20 cellular contexts compared by ENCODE assay signal in genomic region chr4:159199827-159200226, GRCh38.
DNase-seq lines count a peak whose midpoint lies in the region; ATAC-seq, FAIRE-seq and TF ChIP-seq lines count a peak whose summit lies in the region.
"Had no signal": no experiment of that assay in that cellular context is flagged by ENCODE, and none has a peak within 500 bp of the region (broad histone marks: within the 10 kb centered on the region; RNA-seq: fewer than 3 reads in every experiment).

No MANE protein-coding gene starts in this region.

- H3K9ac ChIP-seq in K562 (ENCODE audit: insufficient read depth in 1 of 2, low read depth in 2 of 2, low read length in 2 of 2), result no peak overlapping the region
- H3K9ac ChIP-seq: BLaER1 treated with 17β-estradiol and CSF1 and Interleukin-3, amounts not matched to agents 10 nM and 100 nM had no signal

- H4K20me1 ChIP-seq in K562 (replicated peaks; ENCODE audit: control insufficient read depth, insufficient read depth, low read length), result 0 out of 2 replicates have a peak, but pooled peaks cover 7% of the 10 kb centered on the region

- no peak for TF ChIP-seq EP300 in K562 (IDR thresholded peaks at IDR 0.05; ENCODE audit: low read length)

- TF ChIP-seq CTCF in left ventricle myocardium inferior (IDR thresholded peaks at IDR 0.05; ENCODE audit: borderline replicate concordance) (no peak), heart right ventricle (IDR thresholded peaks at IDR 0.05) (no peak), K562 (IDR thresholded peaks at IDR 0.05 in 2 of 3, conservative IDR thresholded peaks at IDR 0.05 in 1 of 3; ENCODE audit: insufficient read depth in 2 of 3, low read depth in 1 of 3, low read length in 3 of 3) (no peak)

- H3K79me2 ChIP-seq in K562 (ENCODE audit: control insufficient read depth, insufficient read depth, low read length), result peaks cover 2% of the 10 kb centered on the region; the same call in 2 of the 3 replicates

- H3K4me3 ChIP-seq in left ventricle myocardium inferior (no peak overlapping the region), heart right ventricle (no peak overlapping the region), K562 (no peak overlapping the region)
- H3K4me3 ChIP-seq: BLaER1 treated with 17β-estradiol and CSF1 and Interleukin-3, amounts not matched to agents 10 nM and 100 nM had no signal

- H3K4me1 ChIP-seq in left ventricle myocardium inferior, result peaks cover 82% of the 10 kb centered on the region
- peaks cover 10 to 88% (median 55%) of the 10 kb centered on the region in 9 donors for H3K4me1 ChIP-seq in heart right ventricle
- peaks cover 3 to 17% of the 10 kb centered on the region in 2 experiments; a peak in 4 of 5 replicates for H3K4me1 ChIP-seq in K562 (replicated peaks in 1 of 2; ENCODE audit: control insufficient read depth in 2 of 2, insufficient read depth in 2 of 2, low read length in 2 of 2)

- TF ChIP-seq POLR2A in K562 (conservative IDR thresholded peaks at IDR 0.05) (no peak), erythroblast (IDR thresholded peaks at IDR 0.05; ENCODE audit: low read length) (no peak)

- H3K27ac ChIP-seq in left ventricle myocardium inferior (replicated peaks) (peak overlapping the region; percentile 84), heart right ventricle (peak overlapping the region in 5 of 10 donors; percentile 26 to 85 (median 49)), K562 (ENCODE audit: extremely low read depth, low read depth, low read length) (no peak overlapping the region)
- H3K27ac ChIP-seq: 22Rv1; BLaER1 treated with 17β-estradiol and CSF1 and Interleukin-3, amounts not matched to agents 10 nM and 100 nM had no signal

- BruUV-seq in K562 (replicated peaks; lab: Mats Ljungman, UMichigan), result no TSS peak

- no peak overlapping the region for H3K4me2 ChIP-seq in K562 (ENCODE audit: insufficient read depth, low read length)
- H3K4me2 ChIP-seq: BLaER1 treated with 17β-estradiol and CSF1 and Interleukin-3, amounts not matched to agents 10 nM and 100 nM had no signal

- no peaks in the 10 kb centered on the region for H3K9me1 ChIP-seq in K562 (ENCODE audit: control insufficient read depth, insufficient read depth, low read length)

- H3K27me3 ChIP-seq in left ventricle myocardium inferior (ENCODE audit: low read depth) (no peaks in the 10 kb centered on the region), heart right ventricle (no peaks in the 10 kb centered on the region), K562 (ENCODE audit: control insufficient read depth in 2 of 2, insufficient read depth in 2 of 2, low read length in 2 of 2) (no peaks in the 10 kb centered on the region)
- H3K27me3 ChIP-seq: BLaER1 treated with 17β-estradiol and CSF1 and Interleukin-3, amounts not matched to agents 10 nM and 100 nM had no signal

- TF ChIP-seq RAD21 in K562 (CRISPR knock-in tag; conservative IDR thresholded peaks at IDR 0.05 in 1 of 2, IDR thresholded peaks at IDR 0.05 in 1 of 2), result no peak

- ATAC-seq in heart right ventricle, result no peak
- ATAC-seq in K562, result no peak
- ATAC-seq in GM19455 (IDR thresholded peaks at IDR 0.05; ENCODE audit: unreplicated experiment), result no peak

- no peaks in the 10 kb centered on the region for H3K36me3 ChIP-seq in left ventricle myocardium inferior
- H3K36me3 ChIP-seq in heart right ventricle, result peaks cover 0 to 8% (median 0%) of the 10 kb centered on the region in 9 donors
- H3K36me3 ChIP-seq in K562 (ENCODE audit: control insufficient read depth, insufficient read depth, low read length), result peaks cover 2% of the 10 kb centered on the region; the same call in 1 of the 3 replicates

- H2AFZ ChIP-seq in K562 (ENCODE audit: low read depth, low read length), result no peak overlapping the region

- 100% methylated on average over 1 of the region's 1 CpG for WGBS in heart right ventricle, 2 donors
- WGBS in K562 (ENCODE audit: insufficient coverage, low coverage, missing lambda C conversion rate), result no CpG with 5 or more reads among the region's 1 CpG

- DNase-seq in left ventricle myocardium inferior (no peak), heart right ventricle (no peak), K562 (ENCODE audit: extremely low read depth in 1 of 4, low spot score in 3 of 4) (no peak), erythroblast (lab: John Stamatoyannopoulos, UW) (peak; percentile 19 to 33), CD1c-positive myeloid dendritic cell (ENCODE audit: extremely low spot score) (no peak)
- DNase-seq in central memory CD4-positive, alpha-beta T cell, result no peak
- DNase-seq: CD4-positive, CD25-positive, alpha-beta regulatory T cell; CD8-positive, alpha-beta memory T cell; COR-L47; DMS 273 treated with DMSO at 0.1 percent for 48 hours; DMS53; GDM1; GOT3; H9 had no signal

- no peak for FAIRE-seq in K562 (lab: Jason Lieb, UNC)
- FAIRE-seq: GM12892, GM18507, HTR-8/SVneo had no signal

- in situ Hi-C loops in K562 (cut with MboI), result loop anchor here (5.0 to 25.0 kb wide), 3 partner anchors 245 to 963 kb away; no protein-coding TSS in a partner anchor

- POLR2A ChIA-PET in K562 (lab: Yijun Ruan, JAX), result no interaction called here

- no peaks in the 10 kb centered on the region for H3K9me3 ChIP-seq in left ventricle myocardium inferior (replicated peaks)
- H3K9me3 ChIP-seq in heart right ventricle, result no peaks in the 10 kb centered on the region
- H3K9me3 ChIP-seq in K562 (replicated peaks; ENCODE audit: control insufficient read depth, insufficient read depth, low read depth, low read length), result no peaks in the 10 kb centered on the region
- H3K9me3 ChIP-seq: BLaER1 treated with 17β-estradiol and CSF1 and Interleukin-3, amounts not matched to agents 10 nM and 100 nM had no signal

- intact Hi-C loops in left ventricle myocardium inferior (cut with micrococcal nuclease) (loop anchor here (10.0 kb wide), 3 partner anchors 245 to 475 kb away; partner anchors contain the start of gene PPID), heart right ventricle (cut with DNase I) (loop anchor here (2.0 to 10.0 kb wide), 10 partner anchors 19 to 475 kb away; partner anchors contain the start of gene PPID (in 3 of the 10)), K562 (cut with micrococcal nuclease) (no loop called here)

- CTCF ChIA-PET in K562 (lab: Yijun Ruan, JAX; ENCODE audit: low intra/inter-chr PET ratio), result interaction anchor here (1.4 kb wide), 1 partner anchor 349 kb away, joined by 3 read pairs; no protein-coding TSS in a partner anchor

TF ChIP-seq in K562, 482 proteins besides CTCF, POLR2A, EP300 and RAD21:
- peak; percentile 95 for TF ChIP-seq MAFG (tag; conservative IDR thresholded peaks at IDR 0.05)
- TF ChIP-seq MAFF (IDR thresholded peaks at IDR 0.05; ENCODE audit: low read length), result peak; percentile 98
- TF ChIP-seq C11orf30 (IDR thresholded peaks at IDR 0.05; ENCODE audit: low read depth), result peak; percentile 97
- no peak for TF ChIP-seq ZNF354B (CRISPR knock-in tag; IDR thresholded peaks at IDR 0.05)
- TF ChIP-seq ZNF316 (IDR thresholded peaks at IDR 0.05), result peak; percentile 99
- TF ChIP-seq SAFB2 (IDR thresholded peaks at IDR 0.05; ENCODE audit: borderline replicate concordance, low read depth, low read length, severe bottlenecking), result no peak
- peak; percentile 28; the same call in 1 of the 2 replicates for TF ChIP-seq NFE2 (IDR thresholded peaks at IDR 0.05; ENCODE audit: low read depth)
- peak; percentile 99 for TF ChIP-seq MAFK (IDR thresholded peaks at IDR 0.05; ENCODE audit: low read length)

Comparison
In these comparisons a context has a peak if more than half of its experiments do, and no peak if none do; other contexts are left out.
1. DNase-seq: peak in erythroblast (2 of 2); none in left ventricle myocardium inferior (single experiment), heart right ventricle (0 of 2), K562 (0 of 4), CD1c-positive myeloid dendritic cell (single experiment) and central memory CD4-positive, alpha-beta T cell (single experiment).